22 cellular contexts compared by ENCODE assay signal in the genomic region with DNA sequence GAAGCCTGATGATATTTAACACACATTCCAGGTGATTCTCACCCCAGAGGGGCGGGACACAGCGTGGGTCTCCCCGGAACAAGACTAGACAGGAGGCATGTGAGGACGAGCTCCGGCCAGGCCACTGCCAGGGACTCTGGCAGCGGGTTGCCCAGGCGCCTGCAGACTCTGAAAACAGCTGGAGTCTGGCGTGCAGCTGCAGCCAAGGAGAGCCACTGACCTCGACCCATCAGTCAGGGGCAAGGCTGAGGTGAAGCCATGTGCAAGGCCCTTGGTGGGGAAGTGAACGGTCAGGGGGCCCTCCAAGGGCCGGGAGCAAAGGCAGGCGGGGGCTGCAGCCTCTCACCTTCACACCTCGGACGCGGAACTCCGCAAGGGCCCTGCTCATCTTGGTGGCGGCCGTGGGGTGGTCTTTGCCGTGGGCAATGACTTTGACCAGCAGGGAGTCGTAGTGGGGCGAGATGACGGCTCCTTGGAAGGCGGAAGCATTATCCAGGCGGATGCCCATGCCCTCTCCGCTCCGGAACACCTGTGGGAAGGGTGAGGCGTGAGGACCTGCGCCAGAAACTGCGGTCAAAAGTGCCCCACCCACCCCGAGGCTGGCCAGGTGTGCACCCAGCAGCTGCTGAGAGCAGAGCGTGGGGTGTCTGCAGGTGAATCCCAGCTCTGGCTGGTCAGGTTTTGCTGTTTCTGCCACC. TPM values are rescaled to one million over a fixed set of nuclear protein-coding genes. Genes with fewer than 3 reads are reported as not detected.
A peak's percentile ranks its signal among the peaks of the same experiment; 100 is the strongest.
DNase-seq lines count a peak whose midpoint lies in the region; ATAC-seq, FAIRE-seq and TF ChIP-seq lines count a peak whose summit lies in the region.
"Had no signal": no experiment of that assay in that cellular context is flagged by ENCODE, and none has a peak within 500 bp of the region (broad histone marks: within the 10 kb centered on the region; RNA-seq: fewer than 3 reads in every experiment).

No MANE protein-coding gene starts in this region.

- TF ChIP-seq POLR2A in GM12892 (IDR thresholded peaks at IDR 0.05; ENCODE audit: low read depth, low read length), result no peak

- no peaks in the 10 kb centered on the region for H3K36me3 ChIP-seq in osteoblast (ENCODE audit: insufficient read depth, low read length)

- H3K27me3 ChIP-seq in foreskin keratinocyte, result no peaks in the 10 kb centered on the region
- no peaks in the 10 kb centered on the region for H3K27me3 ChIP-seq in osteoblast (ENCODE audit: insufficient read depth, low read length)
- H3K27me3 ChIP-seq: MG63 had no signal

- no peak for FAIRE-seq in GM12892 (lab: Jason Lieb, UNC)
- FAIRE-seq: GM18507, H1, RCC 7860 had no signal

- H3K79me2 ChIP-seq in osteoblast (ENCODE audit: insufficient read depth, low read length), result no peaks in the 10 kb centered on the region

- POLR2A ChIA-PET in RWPE1 (lab: Yijun Ruan, JAX; ENCODE audit: low non-redundant PET), result no interaction called here

- H3K9me3 ChIP-seq in osteoblast (ENCODE audit: low read depth, low read length), result no peaks in the 10 kb centered on the region
- H3K9me3 ChIP-seq: MG63, SK-N-SH had no signal

- no peak overlapping the region for H3K4me2 ChIP-seq in osteoblast (ENCODE audit: insufficient read depth, low read length)
- H3K4me2 ChIP-seq: SK-N-SH had no signal

- peak; percentile 66 for ATAC-seq in foreskin keratinocyte

- DNase-seq in DMS53 (lab: John Stamatoyannopoulos, UW) (peak; percentile 85), DMS53 treated with DMSO at 0.1 percent for 48 hours (lab: John Stamatoyannopoulos, UW; ENCODE audit: unreplicated experiment) (no peak), RWPE1 (ENCODE audit: low spot score) (no peak), foreskin keratinocyte (peak in 1 of 2 donors; percentile 51), osteoblast (ENCODE audit: insufficient read length, low spot score, missing footprints) (peak; percentile 73), NCI-H187 (lab: John Stamatoyannopoulos, UW) (no peak), GM12892 (ENCODE audit: insufficient read length) (no peak), anterior cingulate cortex (lab: John Stamatoyannopoulos, UW) (no peak)
- DNase-seq: AML-193, IMR-90, Karpas-422, MG63, NCI-H1105 treated with DMSO at 0.1 percent for 48 hours, NCI-H1694, NCI-H774, SHP77 treated with DMSO at 0.1 percent for 48 hours, SK-N-SH had no signal

- CTCF ChIA-PET in RWPE1 (lab: Yijun Ruan, JAX), result interaction anchor here (0.5 kb wide), 1 partner anchor 158 kb away, joined by 3 read pairs; no protein-coding TSS in a partner anchor

- peak overlapping the region; percentile 94 for H3K27ac ChIP-seq in RWPE1
- H3K27ac ChIP-seq in foreskin keratinocyte, result no peak overlapping the region
- H3K27ac ChIP-seq in osteoblast (ENCODE audit: low read depth, low read length), result no peak overlapping the region
- H3K27ac ChIP-seq: 22Rv1, C4-2B had no signal

- H4K20me1 ChIP-seq in osteoblast (ENCODE audit: insufficient read depth, low read length), result no peaks in the 10 kb centered on the region

- H2AFZ ChIP-seq in osteoblast (ENCODE audit: low read length), result no peak overlapping the region

- TF ChIP-seq CTCF in RWPE1 (conservative IDR thresholded peaks at IDR 0.05; ENCODE audit: low read depth) (no peak), foreskin keratinocyte (conservative IDR thresholded peaks at IDR 0.05) (peak; percentile 10), osteoblast (IDR thresholded peaks at IDR 0.05; ENCODE audit: extremely low read depth, low read depth, low read length) (no peak)

- H3K4me1 ChIP-seq in foreskin keratinocyte (peaks cover 3% of the 10 kb centered on the region), osteoblast (ENCODE audit: insufficient read depth, low read length) (no peaks in the 10 kb centered on the region)

- no peak overlapping the region for H3K4me3 ChIP-seq in osteoblast (ENCODE audit: insufficient read depth, low read length)
- H3K4me3 ChIP-seq: MG63 had no signal

RNA-seq across cellular contexts. Expression of gene LRFN4, which starts 6.7 kb away (rescaled TPM):
- 10.6 and 11.1 TPM in 2 replicates for total RNA-seq in foreskin keratinocyte
- 10.7 and 11.5 TPM in 2 replicates for polyA plus RNA-seq in foreskin keratinocyte
- total RNA-seq in osteoblast, result 15.9 and 16.3 TPM in 2 replicates
- 2.0 TPM for polyA plus RNA-seq in GM12892 (2012; ENCODE audit: missing spikeins)

RNA-seq across cellular contexts. Expression of gene RCE1, which starts 20.3 kb away (rescaled TPM):
- total RNA-seq in foreskin keratinocyte, result 20.2 and 21.4 TPM in 2 replicates
- polyA plus RNA-seq in foreskin keratinocyte, result 24.3 and 26.4 TPM in 2 replicates
- total RNA-seq in osteoblast, result 11.5 and 18.1 TPM in 2 replicates
- polyA plus RNA-seq in GM12892 (2012; ENCODE audit: missing spikeins), result 8.6 TPM

Comparison
In these comparisons a context has a peak if more than half of its experiments do, and no peak if none do; other contexts are left out.
1. DNase-seq: peak in DMS53 (single experiment) and osteoblast (single experiment); none in DMS53 treated with DMSO at 0.1 percent for 48 hours (single experiment), RWPE1 (single experiment), NCI-H187 (0 of 2), GM12892 (single experiment) and anterior cingulate cortex (0 of 58).